ENCODE assay signal across 27 cellular contexts in genomic region chr3:32850226-32850625, GRCh38. TPM values are rescaled to one million over a fixed set of nuclear protein-coding genes. Genes with fewer than 3 reads are reported as not detected.
DNase-seq lines count a peak whose midpoint lies in the region; ATAC-seq and TF ChIP-seq lines count a peak whose summit lies in the region.
"Had no signal": no experiment of that assay in that cellular context is flagged by ENCODE, and none has a peak within 500 bp of the region (broad histone marks: within the 10 kb centered on the region; RNA-seq: fewer than 3 reads in every experiment).

No MANE protein-coding gene starts in this region.

- H3K27ac ChIP-seq in H9 (ENCODE audit: insufficient read length, low read depth, low read length) (no peak overlapping the region), neuronal stem cell (replicated peaks; ENCODE audit: low read length) (peak overlapping the region; percentile 74), thyroid gland (no peak overlapping the region)
- H3K27ac ChIP-seq: adrenal gland, esophagus muscularis mucosa, gastroesophageal sphincter, right atrium auricular region, VCaP had no signal

- H4K20me1 ChIP-seq in H9 (ENCODE audit: control insufficient read depth, insufficient read depth, insufficient read length), result no peaks in the 10 kb centered on the region

- no peak for ATAC-seq in GM18519 (IDR thresholded peaks at IDR 0.05; ENCODE audit: low FRiP score, unreplicated experiment)
- no peak for ATAC-seq in naive thymus-derived CD8-positive, alpha-beta T cell
- ATAC-seq: gastroesophageal sphincter, left colon, PC-3 had no signal

- H3K36me3 ChIP-seq in iPS-15b (ENCODE audit: control insufficient read depth, insufficient read depth, low read length) (no peaks in the 10 kb centered on the region), neuronal stem cell (replicated peaks in 1 of 2; ENCODE audit: control insufficient read depth in 2 of 2, insufficient read depth in 2 of 2, low read length in 2 of 2) (peaks cover 0 to 32% of the 10 kb centered on the region in 2 donors), thyroid gland (no peaks in the 10 kb centered on the region)
- H3K36me3 ChIP-seq: adrenal gland, esophagus muscularis mucosa, gastroesophageal sphincter, right atrium auricular region had no signal

- WGBS in H9 (ENCODE audit: extremely low coverage, insufficient read length, low lambda C conversion rate), result no CpG with 5 or more reads among the region's 3 CpGs
- WGBS in neuronal stem cell (ENCODE audit: extremely low coverage in 2 of 2, insufficient read length in 2 of 2, insufficient replicate concordance in 1 of 2), 2 donors, result no CpG with 5 or more reads among the region's 3 CpGs
- 58 to 67% methylated on average over 3 of the region's 3 CpGs for WGBS in thyroid gland, 2 donors

- peak overlapping the region; percentile 54 for H3K4me2 ChIP-seq in H9 (ENCODE audit: insufficient read depth, insufficient read length, low read length)
- H3K4me2 ChIP-seq in neuronal stem cell (ENCODE audit: insufficient read depth, low read length, poor library complexity, severe bottlenecking), result no peak overlapping the region

- H2BK5ac ChIP-seq in H9 (ENCODE audit: insufficient read length, low read length) (no peak overlapping the region), neuronal stem cell (ENCODE audit: low read length) (no peak overlapping the region)

- H3K27me3 ChIP-seq in H9 (ENCODE audit: insufficient read depth, low read length) (no peaks in the 10 kb centered on the region), iPS-15b (ENCODE audit: control insufficient read depth, insufficient read depth, low read length) (no peaks in the 10 kb centered on the region), neuronal stem cell (ENCODE audit: control insufficient read depth in 3 of 3, insufficient read depth in 3 of 3, low read depth in 1 of 3, low read length in 3 of 3) (no peaks in the 10 kb centered on the region), thyroid gland (no peaks in the 10 kb centered on the region)
- H3K27me3 ChIP-seq: adrenal gland, right atrium auricular region had no signal

- no peak overlapping the region for H3K9ac ChIP-seq in H9 (ENCODE audit: extremely low read depth, insufficient read length, low read length)
- H3K9ac ChIP-seq in iPS-15b (ENCODE audit: low read depth, low read length), result no peak overlapping the region
- no peak overlapping the region for H3K9ac ChIP-seq in neuronal stem cell (ENCODE audit: low read depth, low read length, poor library complexity)

- H2AK5ac ChIP-seq in H9 (ENCODE audit: insufficient read length, low read length), result no peak overlapping the region
- H2AK5ac ChIP-seq in neuronal stem cell (ENCODE audit: low read depth, low read length), result no peak overlapping the region

- peaks cover 92% of the 10 kb centered on the region for H3K79me2 ChIP-seq in H9 (ENCODE audit: insufficient read depth, low read length)

- H3K4me1 ChIP-seq in H9 (ENCODE audit: insufficient read depth, low read length) (peaks cover 48% of the 10 kb centered on the region), iPS-15b (ENCODE audit: control insufficient read depth, insufficient read depth, low read length) (peaks cover 67% of the 10 kb centered on the region), neuronal stem cell (ENCODE audit: control insufficient read depth in 2 of 2, insufficient read depth in 1 of 2, low read depth in 1 of 2, low read length in 2 of 2) (peaks cover 21 to 48% of the 10 kb centered on the region in 2 donors), thyroid gland (peaks cover 0 to 9% of the 10 kb centered on the region in 2 donors)
- H3K4me1 ChIP-seq: gastroesophageal sphincter had no signal

- TF ChIP-seq CTCF in H9 (conservative IDR thresholded peaks at IDR 0.05) (no peak), thyroid gland (IDR thresholded peaks at IDR 0.05) (no peak)

- no peaks in the 10 kb centered on the region for H3K23me2 ChIP-seq in H9 (ENCODE audit: insufficient read length, low read depth, low read length, poor library complexity, severe bottlenecking)

- H3K27me3 Mint-ChIP-seq in H9 (ENCODE audit: low read depth), result no peaks in the 10 kb centered on the region
- H3K27me3 Mint-ChIP-seq in naive thymus-derived CD8-positive, alpha-beta T cell, result peaks cover 0 to 4% (median 0%) of the 10 kb centered on the region in 5 donors

- H3K9me3 Mint-ChIP-seq in H9, result no peaks in the 10 kb centered on the region
- no peaks in the 10 kb centered on the region for H3K9me3 Mint-ChIP-seq in naive thymus-derived CD8-positive, alpha-beta T cell
- H3K9me3 Mint-ChIP-seq: HFFc6 had no signal

- no peak overlapping the region for H3K56ac ChIP-seq in H9 (ENCODE audit: insufficient read length, low read depth, low read length)

- peaks cover 83 to 98% of the 10 kb centered on the region in 2 experiments for H3K4me1 Mint-ChIP-seq in H9
- no peaks in the 10 kb centered on the region for H3K4me1 Mint-ChIP-seq in naive thymus-derived CD8-positive, alpha-beta T cell

- no peak for DNase-seq in H9
- peak; percentile 63 for DNase-seq in SK-MEL-5 (ENCODE audit: low read depth, low spot score)
- no peak for DNase-seq in neuronal stem cell (ENCODE audit: low spot score)
- no peak for DNase-seq in thyroid gland
- no peak for DNase-seq in naive thymus-derived CD8-positive, alpha-beta T cell
- DNase-seq: activated CD8-positive, alpha-beta memory T cell treated with anti-CD3 and anti-CD28 coated beads, Interleukin-2, amount 50 U/mL, for 48 hours; activated effector memory CD4-positive, alpha-beta T cell treated with Interleukin-2 at 50 U/mL for 16 hours; adrenal gland; central memory CD4-positive, alpha-beta T cell; effector CD8-positive, alpha-beta T cell; HFFc6; left colon; NCI-H146; NCI-H2227 treated with DMSO at 0.1 percent for 48 hours; NCI-H774; PC-3; SIG-M5; substantia nigra; T-helper 2 cell had no signal

- H3K4me3 ChIP-seq in iPS-15b (ENCODE audit: low read depth, low read length) (peak overlapping the region; percentile 30), neuronal stem cell (ENCODE audit: low read length in 2 of 2) (no peak overlapping the region), thyroid gland (replicated peaks in 1 of 3) (no peak overlapping the region)
- H3K4me3 ChIP-seq: adrenal gland, esophagus muscularis mucosa, gastroesophageal sphincter, right atrium auricular region had no signal

- H2BK120ac ChIP-seq in H9 (ENCODE audit: low read depth, low read length, poor library complexity, severe bottlenecking) (no peak overlapping the region), neuronal stem cell (ENCODE audit: low read depth, low read length) (no peak overlapping the region)

- no peak overlapping the region for H2BK20ac ChIP-seq in H9 (ENCODE audit: low read depth, low read length, poor library complexity, severe bottlenecking)

- TF ChIP-seq POLR2A in thyroid gland (IDR thresholded peaks at IDR 0.05), result no peak

- H2BK15ac ChIP-seq in H9 (ENCODE audit: low read depth, low read length) (no peak overlapping the region), neuronal stem cell (ENCODE audit: low read length) (no peak overlapping the region)

- H4K5ac ChIP-seq in H9 (ENCODE audit: insufficient read length, low read depth, low read length), result no peak overlapping the region

- H3K14ac ChIP-seq in H9 (ENCODE audit: insufficient read depth, low read length) (no peak overlapping the region), neuronal stem cell (ENCODE audit: low read length) (no peak overlapping the region)

- POLR2A ChIA-PET in naive thymus-derived CD8-positive, alpha-beta T cell (lab: Charles Lee), result no interaction called here

- H3K79me1 ChIP-seq in H9 (ENCODE audit: insufficient read depth, low read depth, low read length, poor library complexity, severe bottlenecking), result peaks cover 5% of the 10 kb centered on the region
- H3K79me1 ChIP-seq in neuronal stem cell (ENCODE audit: low read depth, low read length), result no peaks in the 10 kb centered on the region

- H3K4ac ChIP-seq in H9 (ENCODE audit: low read depth, low read length) (no peak overlapping the region), neuronal stem cell (ENCODE audit: low read length) (no peak overlapping the region)

- in situ Hi-C loops in SK-MEL-5 (cut with HindIII; ENCODE audit: low pct_unique_long_range_greater_than_20kb, low sequenced_read_pairs), result no loop called here

- no peak overlapping the region for H2AFZ ChIP-seq in H9 (ENCODE audit: low read length)
- H2AFZ ChIP-seq in neuronal stem cell (ENCODE audit: low read length), result no peak overlapping the region

- H3T11ph ChIP-seq in H9 (ENCODE audit: low read length), result no peak overlapping the region

- H3K36me3 Mint-ChIP-seq in H9 (ENCODE audit: insufficient read depth in 1 of 3, low read depth in 3 of 3), result peaks cover 9 to 49% (median 37%) of the 10 kb centered on the region in 3 experiments; a peak in 6 of 7 replicates
- H3K36me3 Mint-ChIP-seq in naive thymus-derived CD8-positive, alpha-beta T cell, result no peaks in the 10 kb centered on the region

- no peak overlapping the region for H3K23ac ChIP-seq in H9 (ENCODE audit: insufficient read length, low read depth, low read length)
- no peak overlapping the region for H3K23ac ChIP-seq in neuronal stem cell (ENCODE audit: low read depth, low read length, poor library complexity)

- H4K8ac ChIP-seq in H9 (replicated peaks; ENCODE audit: insufficient read length, low read depth, low read length), result no peak overlapping the region
- no peak overlapping the region for H4K8ac ChIP-seq in neuronal stem cell (ENCODE audit: low read depth, low read length)

- intact Hi-C loops in thyroid gland (cut with DNase I), result no loop called here

- H3K18ac ChIP-seq in H9 (ENCODE audit: insufficient read length, low read depth, low read length), result no peak overlapping the region
- H3K18ac ChIP-seq in neuronal stem cell (ENCODE audit: low read length), result no peak overlapping the region

- H3K4me3 Mint-ChIP-seq in H9, result peak overlapping the region in 1 of 2 experiments; percentile 38; a peak in 4 of 5 replicates
- H3K4me3 Mint-ChIP-seq in naive thymus-derived CD8-positive, alpha-beta T cell, result no peak overlapping the region
- H3K4me3 Mint-ChIP-seq: HFFc6 had no signal

- H3K27ac Mint-ChIP-seq in H9, result peak overlapping the region in 2 of 3 experiments; percentile 3 to 39; a peak in 6 of 7 replicates
- H3K27ac Mint-ChIP-seq in naive thymus-derived CD8-positive, alpha-beta T cell, result no peak overlapping the region
- H3K27ac Mint-ChIP-seq: HFFc6 had no signal

- H2BK12ac ChIP-seq in H9 (ENCODE audit: insufficient read length, low read depth, low read length), result no peak overlapping the region
- H2BK12ac ChIP-seq in neuronal stem cell (ENCODE audit: low read length), result no peak overlapping the region

- H3K9me3 ChIP-seq in H9 (ENCODE audit: control insufficient read depth, low read depth, low read length) (no peaks in the 10 kb centered on the region), iPS-15b (ENCODE audit: control insufficient read depth, insufficient read depth, low read length) (no peaks in the 10 kb centered on the region), neuronal stem cell (replicated peaks in 1 of 2; ENCODE audit: control insufficient read depth in 2 of 2, insufficient read depth in 1 of 2, low read depth in 1 of 2, low read length in 2 of 2) (no peaks in the 10 kb centered on the region), thyroid gland (no peaks in the 10 kb centered on the region)
- H3K9me3 ChIP-seq: adrenal gland, esophagus muscularis mucosa, gastroesophageal sphincter, right atrium auricular region had no signal

- no peak overlapping the region for H4K91ac ChIP-seq in H9 (ENCODE audit: insufficient read length, low read depth, low read length)
- no peak overlapping the region for H4K91ac ChIP-seq in neuronal stem cell (ENCODE audit: low read depth, low read length, poor library complexity)

RNA-seq across cellular contexts. Expression of gene TRIM71, which starts 32.4 kb away (rescaled TPM):
- total RNA-seq in H9 (2021), result 364 and 376 TPM in 2 replicates
- total RNA-seq in SK-MEL-5 (2014; rRNA removed; shearing (Covaris generic)), result 0.03 TPM in 2 replicates
- polyA plus RNA-seq in SK-MEL-5 (2015; cell fraction: cytosol; rRNA removed), result 0.01 and 0.02 TPM in 2 replicates
- polyA plus RNA-seq in SK-MEL-5 (2015; cell fraction: nucleus; rRNA removed), result 0.04 TPM in 1 of 2 replicates, not detected in the other
- 53.8 TPM for polyA plus RNA-seq in neuronal stem cell (2013, experiment 1 of 2)
- 57.6 TPM for polyA plus RNA-seq in neuronal stem cell (2013, experiment 2 of 2)
- total RNA-seq in thyroid gland, result under 1 TPM in 3 of 4 donors, not detected in 1; under 0.01 to 0.15 (median 0.13) TPM
- not detected for total RNA-seq in naive thymus-derived CD8-positive, alpha-beta T cell
- polyA plus RNA-seq in naive thymus-derived CD8-positive, alpha-beta T cell, result not detected
- total RNA-seq: esophagus muscularis mucosa, gastroesophageal sphincter, HFFc6, left colon, osteoblast, right atrium auricular region had no signal
- polyA plus RNA-seq: adrenal gland, AG04450 had no signal

Comparison
In these comparisons a context has a peak if more than half of its experiments do, and no peak if none do; other contexts are left out.
1. H3K27ac Mint-ChIP-seq: peak in H9 (2 of 3); none in naive thymus-derived CD8-positive, alpha-beta T cell (0 of 10).
2. RNA of gene TRIM71, which starts 32.4 kb away (total RNA-seq): 364 to 376 TPM in H9; under 0.01 to 0.15 TPM in thyroid gland, 0.03 TPM in SK-MEL-5 and not detected in naive thymus-derived CD8-positive, alpha-beta T cell; every median in the first group is over 100 times any median in the second.